In genomic region chr6:73728548-73729205, GRCh38 we compare ENCODE assay signal across 11 cellular contexts. TPM values are rescaled to one million over a fixed set of nuclear protein-coding genes. Genes with fewer than 3 reads are reported as not detected.
DNase-seq lines count a peak whose midpoint lies in the region; ATAC-seq, FAIRE-seq and TF ChIP-seq lines count a peak whose summit lies in the region.
"Had no signal": no experiment of that assay in that cellular context is flagged by ENCODE, and none has a peak within 500 bp of the region (broad histone marks: within the 10 kb centered on the region; RNA-seq: fewer than 3 reads in every experiment).

No MANE protein-coding gene starts in this region.

- ATAC-seq in GM18858 (IDR thresholded peaks at IDR 0.05; ENCODE audit: unreplicated experiment), result peak; percentile 49
- peak; percentile 57 for ATAC-seq in GM21529 (IDR thresholded peaks at IDR 0.05; ENCODE audit: unreplicated experiment)
- peak; percentile 57 for ATAC-seq in HG03469 (IDR thresholded peaks at IDR 0.05; ENCODE audit: unreplicated experiment)

- no peaks in the 10 kb centered on the region for H3K9me3 ChIP-seq in ascending aorta
- H3K9me3 ChIP-seq in small intestine (ENCODE audit: control insufficient read depth, low read depth), result no peaks in the 10 kb centered on the region
- H3K9me3 ChIP-seq: tibial nerve had no signal

- no peak for FAIRE-seq in small intestine (lab: Jason Lieb, UNC)

- H3K36me3 ChIP-seq in ascending aorta (no peaks in the 10 kb centered on the region), small intestine (ENCODE audit: control insufficient read depth in 2 of 2, insufficient read depth in 2 of 2, low read length in 2 of 2) (no peaks in the 10 kb centered on the region)
- H3K36me3 ChIP-seq: cardiac muscle cell had no signal

- intact Hi-C loops in ascending aorta (cut with DNase I), result no loop called here

- H3K27me3 ChIP-seq in ascending aorta, result no peaks in the 10 kb centered on the region
- no peaks in the 10 kb centered on the region for H3K27me3 ChIP-seq in small intestine (ENCODE audit: control insufficient read depth in 2 of 2, insufficient read depth in 2 of 2, low read length in 2 of 2)
- H3K27me3 ChIP-seq: cardiac muscle cell, tibial nerve had no signal

- H3K27ac ChIP-seq in ascending aorta, result no peak overlapping the region
- H3K27ac ChIP-seq in small intestine (ENCODE audit: low read depth in 1 of 2, low read length in 1 of 2), result no peak overlapping the region
- H3K27ac ChIP-seq: cardiac muscle cell, tibial nerve had no signal

- H3K4me1 ChIP-seq in ascending aorta (no peaks in the 10 kb centered on the region), small intestine (ENCODE audit: control insufficient read depth in 2 of 2, insufficient read depth in 1 of 2, low read depth in 1 of 2, low read length in 1 of 2) (no peaks in the 10 kb centered on the region)
- H3K4me1 ChIP-seq: tibial nerve had no signal

- no peak for TF ChIP-seq CTCF in ascending aorta (IDR thresholded peaks at IDR 0.05)

- no peak overlapping the region for H3K4me3 ChIP-seq in ascending aorta
- no peak overlapping the region for H3K4me3 ChIP-seq in small intestine (ENCODE audit: low read depth in 1 of 2, low read length in 2 of 2)
- H3K4me3 ChIP-seq: cardiac muscle cell, tibial nerve had no signal

- WGBS in small intestine, 3 donors, result 62 to 72% (median 65%) methylated on average over 4 of the region's 4 CpGs

- DNase-seq in amniotic epithelial cell (ENCODE audit: low read depth), result peak; percentile 30
- DNase-seq in KG1 (lab: John Stamatoyannopoulos, UW), result no peak
- no peak for DNase-seq in ascending aorta (ENCODE audit: low spot score in 2 of 2)
- no peak for DNase-seq in retina
- DNase-seq in small intestine, result no peak

RNA-seq across cellular contexts. Expression of gene CD109, which starts 32.7 kb away (rescaled TPM):
- 17.6 TPM for total RNA-seq in ascending aorta
- under 1 TPM in 2 of 3 donors, not detected in 1; under 0.01 to 0.98 TPM for polyA plus RNA-seq in small intestine
- polyA plus RNA-seq: IgD-negative memory B cell had no signal
